2 cellular contexts compared by ENCODE assay signal in the genomic region with DNA sequence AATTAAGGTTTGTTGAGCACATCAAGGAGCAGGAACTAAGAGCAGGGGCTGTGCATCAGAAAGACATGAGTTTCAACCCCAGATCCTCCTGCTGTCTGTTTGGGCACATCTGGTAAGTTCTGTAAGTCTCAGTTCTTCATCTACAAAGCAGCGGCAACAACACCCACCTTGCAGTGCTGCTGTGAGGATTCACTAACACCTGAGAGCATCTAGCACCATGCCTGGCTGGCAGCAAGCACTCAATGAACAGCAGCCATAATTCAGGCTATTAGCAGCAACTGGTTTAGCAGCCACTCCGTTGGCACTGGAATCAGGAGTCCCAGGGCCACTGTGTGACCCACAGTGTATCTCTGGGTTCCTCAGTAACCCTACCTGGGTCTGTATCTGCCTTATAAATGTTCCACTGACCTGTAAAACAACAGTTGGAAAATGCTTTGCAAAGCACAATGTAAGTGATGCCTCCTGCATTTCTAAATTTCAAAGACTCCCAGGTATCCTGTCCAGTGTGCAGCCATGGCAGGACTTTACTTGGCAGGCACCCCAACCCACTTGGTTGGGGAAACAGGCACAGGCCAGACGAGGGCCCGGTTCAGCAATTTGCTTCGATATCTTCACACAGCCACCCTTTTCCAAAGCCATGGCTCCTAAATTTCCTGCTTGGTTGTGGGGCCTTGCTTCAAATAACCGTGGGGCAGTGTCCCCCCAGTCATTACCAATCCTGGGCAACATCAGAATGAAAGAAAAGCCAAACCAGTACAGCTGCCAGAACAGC.
TF ChIP-seq lines count a peak whose summit lies in the region.

No MANE protein-coding gene starts in this region.

TF ChIP-seq in SK-N-SH, 30 proteins besides CTCF, POLR2A, EP300 and RAD21:
- TF ChIP-seq FOXM1 (IDR thresholded peaks at IDR 0.05; ENCODE audit: low read depth) (no peak), NRF1 (IDR thresholded peaks at IDR 0.05; ENCODE audit: low read depth, low read length) (no peak), CHD2 (IDR thresholded peaks at IDR 0.05; ENCODE audit: low read length, partially characterized antibody) (no peak), USF2 (IDR thresholded peaks at IDR 0.05; ENCODE audit: borderline replicate concordance, low read depth, low read length) (no peak), GATA2 (CRISPR knock-in tag; IDR thresholded peaks at IDR 0.05) (no peak), FOXJ3 (CRISPR knock-in tag; IDR thresholded peaks at IDR 0.05) (no peak), MXI1 (IDR thresholded peaks at IDR 0.05; ENCODE audit: low read depth, low read length) (no peak), EZH2phosphoT487 (IDR thresholded peaks at IDR 0.05; ENCODE audit: borderline replicate concordance, low read depth) (no peak), SIN3A (IDR thresholded peaks at IDR 0.05; ENCODE audit: borderline replicate concordance, low read depth, low read length) (no peak), IRF3 (IDR thresholded peaks at IDR 0.05; ENCODE audit: low read depth, low read length) (no peak), RCOR1 (IDR thresholded peaks at IDR 0.05; ENCODE audit: low read length) (no peak), RFX5 (IDR thresholded peaks at IDR 0.05; ENCODE audit: low read length) (no peak), NFIC (IDR thresholded peaks at IDR 0.05; ENCODE audit: borderline replicate concordance) (no peak), GABPA (IDR thresholded peaks at IDR 0.05; ENCODE audit: low read depth) (no peak), JUND (IDR thresholded peaks at IDR 0.05) (no peak), RXRA (IDR thresholded peaks at IDR 0.05; ENCODE audit: borderline replicate concordance, low read depth) (no peak)
- TF ChIP-seq, protein P1, sequence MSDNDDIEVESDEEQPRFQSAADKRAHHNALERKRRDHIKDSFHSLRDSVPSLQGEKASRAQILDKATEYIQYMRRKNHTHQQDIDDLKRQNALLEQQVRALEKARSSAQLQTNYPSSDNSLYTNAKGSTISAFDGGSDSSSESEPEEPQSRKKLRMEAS (IDR thresholded peaks at IDR 0.05; ENCODE audit: low read depth): no peak
- TF ChIP-seq, protein P2, sequence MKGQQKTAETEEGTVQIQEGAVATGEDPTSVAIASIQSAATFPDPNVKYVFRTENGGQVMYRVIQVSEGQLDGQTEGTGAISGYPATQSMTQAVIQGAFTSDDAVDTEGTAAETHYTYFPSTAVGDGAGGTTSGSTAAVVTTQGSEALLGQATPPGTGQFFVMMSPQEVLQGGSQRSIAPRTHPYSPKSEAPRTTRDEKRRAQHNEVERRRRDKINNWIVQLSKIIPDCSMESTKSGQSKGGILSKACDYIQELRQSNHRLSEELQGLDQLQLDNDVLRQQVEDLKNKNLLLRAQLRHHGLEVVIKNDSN (IDR thresholded peaks at IDR 0.05; ENCODE audit: borderline replicate concordance, low read depth): no peak

TF ChIP-seq in SK-N-SH treated with all-trans-retinoic acid at 6 μM for 48 hours, 23 proteins besides CTCF, POLR2A, EP300 and RAD21:
- TF ChIP-seq ZNF565 (CRISPR knock-in tag; conservative IDR thresholded peaks at IDR 0.05; ENCODE audit: low read depth) (no peak), TSHZ2 (CRISPR knock-in tag; IDR thresholded peaks at IDR 0.05) (no peak), TCF4 (CRISPR knock-in tag; IDR thresholded peaks at IDR 0.05; ENCODE audit: borderline replicate concordance) (no peak), CREB5 (CRISPR knock-in tag; IDR thresholded peaks at IDR 0.05; ENCODE audit: low read depth) (no peak), POU6F1 (CRISPR knock-in tag; IDR thresholded peaks at IDR 0.05; ENCODE audit: borderline replicate concordance, low read depth) (no peak), ZFP30 (CRISPR knock-in tag; IDR thresholded peaks at IDR 0.05) (no peak)
